8 cellular contexts compared by ENCODE assay signal in genomic region chr17:10198509-10199249, GRCh38. TPM values are rescaled to one million over a fixed set of nuclear protein-coding genes. Genes with fewer than 3 reads are reported as not detected.
DNase-seq lines count a peak whose midpoint lies in the region; ATAC-seq and TF ChIP-seq lines count a peak whose summit lies in the region.

Gene GAS7, minus strand, starts transcription at chr17:10198606.

- no peak within 1 kb of the TSS for H3K4me3 ChIP-seq in osteoblast (ENCODE audit: insufficient read depth, low read length)

- DNase-seq in activated T-helper 1 cell treated with anti-CD3 and anti-CD28 coated beads, Interleukin-12 subunit alpha, Interleukin-12 subunit beta, Interleukin-2, Interleukin-4 antibody, amounts not matched to agents 30 ng/mL and 10 ng/mL and 1 ng/mL, durations not matched to agents 14 hours and 24 hours and 36 hours (ENCODE audit: low spot score), result peak; percentile 1
- peak; percentile 52 for DNase-seq in globus pallidus (ENCODE audit: low spot score)
- peak; percentile 89 for DNase-seq in osteoblast (ENCODE audit: insufficient read length, low spot score, missing footprints)
- no peak for DNase-seq in NCI-H187 treated with DMSO at 0.1 percent for 48 hours (lab: John Stamatoyannopoulos, UW)
- DNase-seq in SW480 (ENCODE audit: low spot score), result no peak
- no peak for DNase-seq in kidney glomerular epithelial cell (lab: John Stamatoyannopoulos, UW)

- H3K4me1 ChIP-seq in osteoblast (ENCODE audit: insufficient read depth, low read length), result no peaks in the 10 kb centered on the region

- peaks cover 15% of the 10 kb centered on the region for H3K9me3 Mint-ChIP-seq in activated T-helper 1 cell treated with anti-CD3 and anti-CD28 coated beads, Interleukin-12 subunit alpha, Interleukin-12 subunit beta, Interleukin-2, Interleukin-4 antibody, amounts not matched to agents 30 ng/mL and 10 ng/mL and 1 ng/mL, durations not matched to agents 14 hours and 24 hours and 36 hours

- peak within 1 kb of the TSS; percentile 61 for H3K4me3 Mint-ChIP-seq in activated T-helper 1 cell treated with anti-CD3 and anti-CD28 coated beads, Interleukin-12 subunit alpha, Interleukin-12 subunit beta, Interleukin-2, Interleukin-4 antibody, amounts not matched to agents 30 ng/mL and 10 ng/mL and 1 ng/mL, durations not matched to agents 14 hours and 24 hours and 36 hours

- no peak for TF ChIP-seq CTCF in osteoblast (IDR thresholded peaks at IDR 0.05; ENCODE audit: extremely low read depth, low read depth, low read length)

- H3K4me2 ChIP-seq in osteoblast (ENCODE audit: insufficient read depth, low read length), result no peak within 1 kb of the TSS

- H3K27ac ChIP-seq in osteoblast (ENCODE audit: low read depth, low read length), result no peak within 1 kb of the TSS

- H3K36me3 ChIP-seq in osteoblast (ENCODE audit: insufficient read depth, low read length), result no peaks in the 10 kb centered on the region

- H3K27me3 ChIP-seq in osteoblast (ENCODE audit: insufficient read depth, low read length), result peaks cover 10% of the 10 kb centered on the region

- no peaks in the 10 kb centered on the region for H3K9me3 ChIP-seq in osteoblast (ENCODE audit: low read depth, low read length)

- peaks cover 16% of the 10 kb centered on the region for H3K27me3 Mint-ChIP-seq in activated T-helper 1 cell treated with anti-CD3 and anti-CD28 coated beads, Interleukin-12 subunit alpha, Interleukin-12 subunit beta, Interleukin-2, Interleukin-4 antibody, amounts not matched to agents 30 ng/mL and 10 ng/mL and 1 ng/mL, durations not matched to agents 14 hours and 24 hours and 36 hours (ENCODE audit: insufficient read depth)

- no peaks in the 10 kb centered on the region for H3K36me3 Mint-ChIP-seq in activated T-helper 1 cell treated with anti-CD3 and anti-CD28 coated beads, Interleukin-12 subunit alpha, Interleukin-12 subunit beta, Interleukin-2, Interleukin-4 antibody, amounts not matched to agents 30 ng/mL and 10 ng/mL and 1 ng/mL, durations not matched to agents 14 hours and 24 hours and 36 hours (ENCODE audit: low read depth)

- no peak within 1 kb of the TSS for H3K27ac Mint-ChIP-seq in activated T-helper 1 cell treated with anti-CD3 and anti-CD28 coated beads, Interleukin-12 subunit alpha, Interleukin-12 subunit beta, Interleukin-2, Interleukin-4 antibody, amounts not matched to agents 30 ng/mL and 10 ng/mL and 1 ng/mL, durations not matched to agents 14 hours and 24 hours and 36 hours

- no peak within 1 kb of the TSS for H2AFZ ChIP-seq in osteoblast (ENCODE audit: low read length)

- intact Hi-C loops in activated T-helper 1 cell treated with anti-CD3 and anti-CD28 coated beads, Interleukin-12 subunit alpha, Interleukin-12 subunit beta, Interleukin-2, Interleukin-4 antibody, amounts not matched to agents 30 ng/mL and 10 ng/mL and 1 ng/mL, durations not matched to agents 14 hours and 24 hours and 36 hours (cut with micrococcal nuclease), result loop anchor here (10.0 kb wide), 1 partner anchor 84 kb away; no protein-coding TSS in a partner anchor

- H3K4me1 Mint-ChIP-seq in activated T-helper 1 cell treated with anti-CD3 and anti-CD28 coated beads, Interleukin-12 subunit alpha, Interleukin-12 subunit beta, Interleukin-2, Interleukin-4 antibody, amounts not matched to agents 30 ng/mL and 10 ng/mL and 1 ng/mL, durations not matched to agents 14 hours and 24 hours and 36 hours (ENCODE audit: low read depth), result no peaks in the 10 kb centered on the region

- H3K79me2 ChIP-seq in osteoblast (ENCODE audit: insufficient read depth, low read length), result no peaks in the 10 kb centered on the region

- H4K20me1 ChIP-seq in osteoblast (ENCODE audit: insufficient read depth, low read length), result no peaks in the 10 kb centered on the region

- ATAC-seq in GM18499 (IDR thresholded peaks at IDR 0.05; ENCODE audit: insufficient read depth, unreplicated experiment) (peak; percentile 44), HG03439 (IDR thresholded peaks at IDR 0.05; ENCODE audit: unreplicated experiment) (peak; percentile 65)

RNA-seq across cellular contexts. Expression of gene GAS7, which starts in this region (rescaled TPM):
- total RNA-seq in activated T-helper 1 cell treated with anti-CD3 and anti-CD28 coated beads, Interleukin-12 subunit alpha, Interleukin-12 subunit beta, Interleukin-2, Interleukin-4 antibody, amounts not matched to agents 30 ng/mL and 10 ng/mL and 1 ng/mL, durations not matched to agents 14 hours and 24 hours and 36 hours, result 0.16 and 0.17 TPM in 2 replicates
- 1.8 and 3.6 TPM in 2 replicates for total RNA-seq in osteoblast

Comparison
In these comparisons a context has a peak if more than half of its experiments do, and no peak if none do; other contexts are left out.
1. Peak in DNase-seq in activated T-helper 1 cell treated with anti-CD3 and anti-CD28 coated beads, Interleukin-12 subunit alpha, Interleukin-12 subunit beta, Interleukin-2, Interleukin-4 antibody, amounts not matched to agents 30 ng/mL and 10 ng/mL and 1 ng/mL, durations not matched to agents 14 hours and 24 hours and 36 hours; RNA of the gene not detected or under 1 TPM.
2. DNase-seq: peak in globus pallidus (single experiment) and osteoblast (single experiment); none in NCI-H187 treated with DMSO at 0.1 percent for 48 hours (single experiment), SW480 (single experiment) and kidney glomerular epithelial cell (single experiment).